28 cellular contexts compared by ENCODE assay signal in genomic region chr18:79928563-79928960, GRCh38. TPM values are rescaled to one million over a fixed set of nuclear protein-coding genes. Genes with fewer than 3 reads are reported as not detected.
DNase-seq lines count a peak whose midpoint lies in the region; ATAC-seq and TF ChIP-seq lines count a peak whose summit lies in the region.
"Had no signal": no experiment of that assay in that cellular context is flagged by ENCODE, and none has a peak within 500 bp of the region (broad histone marks: within the 10 kb centered on the region; RNA-seq: fewer than 3 reads in every experiment).

No MANE protein-coding gene starts in this region.

- no peak overlapping the region for H3K4me3 ChIP-seq in tibial artery
- H3K4me3 ChIP-seq: BLaER1 treated with 17β-estradiol and CSF1 and Interleukin-3, amounts not matched to agents 10 nM and 100 nM; gastrocnemius medialis; right atrium auricular region; upper lobe of left lung had no signal

- no peak for ATAC-seq in activated CD4-positive, CD25-positive, alpha-beta regulatory T cell treated with anti-CD3 and anti-CD28 coated beads, Interleukin-2, amount 50 U/mL, for 24 hours
- ATAC-seq in omental fat pad (ENCODE audit: low FRiP score) = no peak
- no peak for ATAC-seq in GM21737 (IDR thresholded peaks at IDR 0.05; ENCODE audit: unreplicated experiment)
- ATAC-seq in GM21529 (IDR thresholded peaks at IDR 0.05; ENCODE audit: unreplicated experiment) = no peak
- no peak for ATAC-seq in GM19455 (IDR thresholded peaks at IDR 0.05; ENCODE audit: unreplicated experiment)
- ATAC-seq: gastrocnemius medialis had no signal

- H3K4me1 ChIP-seq in tibial artery = no peaks in the 10 kb centered on the region

- H3K9me3 ChIP-seq in tibial artery = peaks cover 0 to 41% (median 35%) of the 10 kb centered on the region in 3 donors

- H3K36me3 ChIP-seq in tibial artery = peaks cover 45 to 76% (median 46%) of the 10 kb centered on the region in 3 donors

- H3K27ac ChIP-seq in tibial artery = no peak overlapping the region
- H3K27ac ChIP-seq: 22Rv1; BLaER1 treated with 17β-estradiol and CSF1 and Interleukin-3, amounts not matched to agents 10 nM and 100 nM; HL-60; right atrium auricular region; upper lobe of left lung had no signal

- intact Hi-C loops in tibial artery (cut with DNase I; ENCODE audit: low total_unique reads) = no loop called here

- H3K27me3 ChIP-seq in tibial artery = no peaks in the 10 kb centered on the region
- H3K27me3 ChIP-seq: BLaER1 treated with 17β-estradiol and CSF1 and Interleukin-3, amounts not matched to agents 10 nM and 100 nM; gastrocnemius medialis; right atrium auricular region; upper lobe of left lung had no signal

- TF ChIP-seq CTCF in omental fat pad (IDR thresholded peaks at IDR 0.05) (no peak), tibial artery (IDR thresholded peaks at IDR 0.05) (no peak)

- peak; percentile 8 for DNase-seq in activated CD4-positive, CD25-positive, alpha-beta regulatory T cell treated with anti-CD3 and anti-CD28 coated beads, Interleukin-2, amount 50 U/mL, for 72 hours
- DNase-seq in ecto neural progenitor cell (ENCODE audit: low spot score) (peak; percentile 26), omental fat pad (ENCODE audit: low spot score) (peak; percentile 7), tibial artery (peak; percentile 3 to 37)
- DNase-seq: activated CD4-positive, alpha-beta T cell treated with anti-CD3 and anti-CD28 coated beads, Interleukin-2, amount 50 U/mL, for 1 hour; activated naive CD4-positive, alpha-beta T cell treated with anti-CD3 and anti-CD28 coated beads for 36 hours; gastrocnemius medialis; GOT3; HFFc6; KBM-7; kidney glomerular epithelial cell; mammary epithelial cell; NCI-H1092; NCI-H1694; NCI-H446 treated with DMSO at 0.1 percent for 48 hours; NCI-H774; RPMI8226; stimulated activated CD4-positive, alpha-beta T cell treated with anti-CD3 and anti-CD28 coated beads, Interleukin-12 subunit alpha, Interleukin-12 subunit beta, amount 100 ng/mL, for 4 hours; stimulated activated CD4-positive, alpha-beta T cell treated with anti-CD3 and anti-CD28 coated beads, Interleukin-2, amount 100 ng/mL, for 48 hours had no signal

RNA-seq across cellular contexts. Expression of gene SLC66A2, which starts 22.9 kb away (rescaled TPM):
- 100 to 1,000 TPM in 2 of 4 donors, 10 to 100 TPM in 2; 69.4 to 176 (median 103) TPM for total RNA-seq in omental fat pad

RNA-seq across cellular contexts. Expression of gene HSBP1L1, which starts 35.9 kb away (rescaled TPM):
- 10 to 100 TPM; 13.2 to 20.1 (median 17.3) TPM for total RNA-seq in omental fat pad

RNA-seq across cellular contexts. Expression of gene TXNL4A, which starts 59.8 kb away (rescaled TPM):
- 10 to 100 TPM; 18.0 to 47.6 (median 33.6) TPM for total RNA-seq in omental fat pad
